Comparison of ENCODE assay signal across 16 cellular contexts in the genomic region with DNA sequence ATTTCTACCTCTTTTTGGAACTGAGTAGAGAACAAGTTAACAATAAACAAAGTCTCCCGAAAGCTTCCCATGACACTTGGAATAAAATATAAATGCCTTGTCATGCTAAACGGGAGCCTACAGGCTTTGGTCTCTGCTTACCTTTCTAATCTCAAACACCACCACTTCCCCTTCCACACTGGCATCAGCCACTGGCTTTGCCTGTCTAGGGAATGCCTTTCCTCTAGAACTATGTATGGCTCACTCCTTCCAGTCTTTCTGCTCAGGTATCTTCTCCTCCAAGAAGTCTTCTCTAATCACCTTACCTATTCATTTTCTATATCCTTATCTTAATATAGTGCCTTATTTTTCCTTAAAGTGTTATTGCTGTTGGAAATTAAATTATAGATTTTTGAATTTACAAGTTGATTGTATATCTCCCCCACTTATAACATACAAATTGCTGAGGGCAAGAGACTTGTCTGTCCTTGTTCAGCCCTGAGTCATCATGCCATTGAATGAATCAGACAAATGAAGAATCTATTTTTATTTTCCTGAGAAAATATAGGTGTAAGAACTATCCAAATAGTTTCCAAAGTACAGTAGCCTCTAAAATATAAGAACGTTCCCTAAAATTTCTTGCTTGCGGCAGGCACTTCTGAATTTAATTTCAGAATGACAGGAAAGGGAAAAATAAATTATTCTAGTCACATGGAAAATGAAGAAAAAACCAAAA.
DNase-seq lines count a peak whose midpoint lies in the region; ATAC-seq and TF ChIP-seq lines count a peak whose summit lies in the region.
"Had no signal": no experiment of that assay in that cellular context is flagged by ENCODE, and none has a peak within 500 bp of the region (broad histone marks: within the 10 kb centered on the region; RNA-seq: fewer than 3 reads in every experiment).

No MANE protein-coding gene starts in this region.

- H3K4me3 ChIP-seq in HL-60 (replicated peaks; ENCODE audit: insufficient read depth, low read length) (no peak overlapping the region), astrocyte of the spinal cord (ENCODE audit: low read depth, low read length) (no peak overlapping the region), thoracic aorta (peak overlapping the region; percentile 39)
- H3K4me3 ChIP-seq: lung had no signal

- no peak overlapping the region for H3K27ac Mint-ChIP-seq in activated CD8-positive, alpha-beta T cell treated with anti-CD3 and anti-CD28 coated beads, Interleukin-2, amount 10 ng/mL, durations not matched to agents 7 days and 5 days
- H3K27ac Mint-ChIP-seq in activated naive CD4-positive, alpha-beta T cell treated with anti-CD3 and anti-CD28 coated beads for 36 hours = no peak overlapping the region
- H3K27ac Mint-ChIP-seq: T-helper 1 cell treated with Interleukin-12 subunit alpha and Interleukin-12 subunit beta and Interleukin-4 antibody, amounts not matched to agents 30 μg/mL and 1 μg/mL, for 36 hours had no signal

- H3K4me1 Mint-ChIP-seq in activated CD8-positive, alpha-beta T cell treated with anti-CD3 and anti-CD28 coated beads, Interleukin-2, amount 10 ng/mL, durations not matched to agents 7 days and 5 days (ENCODE audit: low read depth) = no peaks in the 10 kb centered on the region
- no peaks in the 10 kb centered on the region for H3K4me1 Mint-ChIP-seq in activated naive CD4-positive, alpha-beta T cell treated with anti-CD3 and anti-CD28 coated beads for 36 hours (ENCODE audit: low read depth)

- peak overlapping the region; percentile 77 for H3K27ac ChIP-seq in HL-60 (replicated peaks)
- H3K27ac ChIP-seq in thoracic aorta = peak overlapping the region; percentile 98
- H3K27ac ChIP-seq: KMS-11 had no signal

- H3K4me3 Mint-ChIP-seq in activated CD8-positive, alpha-beta T cell treated with anti-CD3 and anti-CD28 coated beads, Interleukin-2, amount 10 ng/mL, durations not matched to agents 7 days and 5 days = no peak overlapping the region
- H3K4me3 Mint-ChIP-seq in activated naive CD4-positive, alpha-beta T cell treated with anti-CD3 and anti-CD28 coated beads for 36 hours = no peak overlapping the region
- H3K4me3 Mint-ChIP-seq: T-helper 1 cell treated with Interleukin-12 subunit alpha and Interleukin-12 subunit beta and Interleukin-4 antibody, amounts not matched to agents 30 μg/mL and 1 μg/mL, for 36 hours had no signal

- H3K9me3 Mint-ChIP-seq in activated CD8-positive, alpha-beta T cell treated with anti-CD3 and anti-CD28 coated beads, Interleukin-2, amount 10 ng/mL, durations not matched to agents 7 days and 5 days (ENCODE audit: insufficient read depth) = no peaks in the 10 kb centered on the region
- no peaks in the 10 kb centered on the region for H3K9me3 Mint-ChIP-seq in activated naive CD4-positive, alpha-beta T cell treated with anti-CD3 and anti-CD28 coated beads for 36 hours
- H3K9me3 Mint-ChIP-seq: T-helper 1 cell treated with Interleukin-12 subunit alpha and Interleukin-12 subunit beta and Interleukin-4 antibody, amounts not matched to agents 30 μg/mL and 1 μg/mL, for 36 hours had no signal

- DNase-seq in HL-60 (ENCODE audit: low read depth in 1 of 2, low spot score in 1 of 2) = no peak
- DNase-seq in astrocyte of the spinal cord (ENCODE audit: low read depth, low spot score) = peak; percentile 29
- peak; percentile 12 for DNase-seq in glomerular endothelial cell (ENCODE audit: extremely low read depth, low read depth, low spot score)
- no peak for DNase-seq in thoracic aorta (ENCODE audit: low spot score)
- no peak for DNase-seq in activated CD8-positive, alpha-beta T cell treated with anti-CD3 and anti-CD28 coated beads, Interleukin-2, amount 10 ng/mL, durations not matched to agents 7 days and 5 days
- DNase-seq in activated naive CD4-positive, alpha-beta T cell treated with anti-CD3 and anti-CD28 coated beads for 36 hours = no peak
- DNase-seq: activated CD4-positive, alpha-beta T cell treated with anti-CD3 and anti-CD28 coated beads, Interleukin-2, amount 50 U/mL, for 4 hours; activated gamma-delta T cell; cerebellar nuclear complex; NCI-H2107; nucleus accumbens; stimulated activated naive CD4-positive, alpha-beta T cell had no signal

- POLR2A ChIA-PET in activated CD8-positive, alpha-beta T cell treated with anti-CD3 and anti-CD28 coated beads, Interleukin-2, amount 10 ng/mL, durations not matched to agents 7 days and 5 days (lab: Charles Lee) = no interaction called here

- H3K27me3 ChIP-seq in HL-60 (ENCODE audit: insufficient read depth, poor library complexity, severe bottlenecking) (no peaks in the 10 kb centered on the region), thoracic aorta (replicated peaks; ENCODE audit: insufficient read depth) (no peaks in the 10 kb centered on the region)

- no peaks in the 10 kb centered on the region for H3K9me3 ChIP-seq in thoracic aorta

- H3K36me3 Mint-ChIP-seq in activated CD8-positive, alpha-beta T cell treated with anti-CD3 and anti-CD28 coated beads, Interleukin-2, amount 10 ng/mL, durations not matched to agents 7 days and 5 days (ENCODE audit: low read depth) = no peaks in the 10 kb centered on the region
- no peaks in the 10 kb centered on the region for H3K36me3 Mint-ChIP-seq in activated naive CD4-positive, alpha-beta T cell treated with anti-CD3 and anti-CD28 coated beads for 36 hours (ENCODE audit: low read depth)

- peaks cover 4% of the 10 kb centered on the region for H3K27me3 Mint-ChIP-seq in activated CD8-positive, alpha-beta T cell treated with anti-CD3 and anti-CD28 coated beads, Interleukin-2, amount 10 ng/mL, durations not matched to agents 7 days and 5 days (ENCODE audit: low read depth)
- peaks cover 3% of the 10 kb centered on the region for H3K27me3 Mint-ChIP-seq in activated naive CD4-positive, alpha-beta T cell treated with anti-CD3 and anti-CD28 coated beads for 36 hours (ENCODE audit: low read depth)

- peaks cover 15 to 43% of the 10 kb centered on the region in 2 donors for H3K4me1 ChIP-seq in thoracic aorta (ENCODE audit: control insufficient read depth in 1 of 2, low read depth in 2 of 2)

- TF ChIP-seq CTCF in HL-60 (IDR thresholded peaks at IDR 0.05; ENCODE audit: insufficient read depth, low read length) = no peak
- TF ChIP-seq CTCF in astrocyte of the spinal cord (IDR thresholded peaks at IDR 0.05; ENCODE audit: low read depth, low read length) = no peak
- no peak for TF ChIP-seq CTCF in thoracic aorta (IDR thresholded peaks at IDR 0.05)

- ATAC-seq in thoracic aorta (ENCODE audit: insufficient number of reproducible peaks, low FRiP score, low read depth) = no peak
- ATAC-seq in activated CD8-positive, alpha-beta T cell treated with anti-CD3 and anti-CD28 coated beads, Interleukin-2, amount 10 ng/mL, durations not matched to agents 7 days and 5 days = no peak
- ATAC-seq in GM21576 (IDR thresholded peaks at IDR 0.05; ENCODE audit: unreplicated experiment) = no peak

- CTCF ChIA-PET in activated CD8-positive, alpha-beta T cell treated with anti-CD3 and anti-CD28 coated beads, Interleukin-2, amount 10 ng/mL, durations not matched to agents 7 days and 5 days (lab: Charles Lee) = interaction anchor here (1.6 kb wide), 1 partner anchor 16 kb away, joined by 3 read pairs; no protein-coding TSS in a partner anchor
- CTCF ChIA-PET in activated naive CD4-positive, alpha-beta T cell treated with anti-CD3 and anti-CD28 coated beads for 36 hours (lab: Charles Lee) = no interaction called here

- H3K36me3 ChIP-seq in thoracic aorta = no peaks in the 10 kb centered on the region

- in situ Hi-C loops in astrocyte of the spinal cord (cut with HindIII; ENCODE audit: low sequenced_read_pairs) = no loop called here

- intact Hi-C loops in activated naive CD4-positive, alpha-beta T cell treated with anti-CD3 and anti-CD28 coated beads for 36 hours (cut with micrococcal nuclease) = no loop called here

Comparison
In these comparisons a context has a peak if more than half of its experiments do, and no peak if none do; other contexts are left out.
1. DNase-seq: peak in astrocyte of the spinal cord (single experiment) and glomerular endothelial cell (single experiment); none in HL-60 (0 of 2), thoracic aorta (single experiment), activated CD8-positive, alpha-beta T cell treated with anti-CD3 and anti-CD28 coated beads, Interleukin-2, amount 10 ng/mL, durations not matched to agents 7 days and 5 days (single experiment) and activated naive CD4-positive, alpha-beta T cell treated with anti-CD3 and anti-CD28 coated beads for 36 hours (single experiment).